Comparison of ENCODE assay signal across 11 cellular contexts in the genomic region with DNA sequence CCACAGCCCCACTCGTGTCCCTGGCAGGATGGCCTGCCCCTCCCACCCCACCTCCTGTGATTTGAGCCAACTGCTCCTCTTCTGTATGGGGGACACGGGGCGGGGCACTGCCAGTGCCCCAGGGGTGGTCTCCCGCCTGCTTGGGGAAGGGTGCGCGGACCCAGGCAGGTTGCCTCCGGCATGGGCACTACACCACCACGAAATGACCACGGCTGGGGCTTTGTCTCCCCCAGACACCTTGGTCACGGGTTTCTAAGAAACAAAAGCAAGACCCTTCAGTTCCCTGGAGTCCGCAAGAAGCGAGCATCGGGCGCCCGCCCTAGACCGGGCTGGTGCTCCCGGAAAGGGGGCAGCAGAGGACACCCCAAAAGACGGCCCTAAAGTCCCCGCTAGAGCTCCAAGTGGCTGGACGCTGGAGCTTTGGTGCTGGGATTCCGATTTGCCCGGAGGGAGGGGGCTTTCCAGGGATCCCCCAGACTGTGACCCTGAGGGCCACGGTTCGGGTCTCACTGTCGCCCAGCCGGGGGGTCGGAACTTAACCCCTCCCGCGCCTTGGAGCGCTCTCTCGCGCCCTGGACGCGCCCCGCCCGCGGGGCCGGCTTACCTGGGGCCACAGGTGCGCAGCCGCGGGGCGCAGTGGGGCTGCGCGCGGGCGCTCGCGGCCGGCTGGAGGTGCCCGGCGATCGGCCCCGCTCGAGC.
DNase-seq lines count a peak whose midpoint lies in the region; ATAC-seq and TF ChIP-seq lines count a peak whose summit lies in the region.
"Had no signal": no experiment of that assay in that cellular context is flagged by ENCODE, and none has a peak within 500 bp of the region (broad histone marks: within the 10 kb centered on the region; RNA-seq: fewer than 3 reads in every experiment).

No MANE protein-coding gene starts in this region.

- H3K27me3 ChIP-seq in RWPE2 (ENCODE audit: insufficient read depth, poor library complexity, severe bottlenecking) (peaks cover 6% of the 10 kb centered on the region), heart left ventricle (peaks cover 8 to 53% (median 28%) of the 10 kb centered on the region in 9 donors), parathyroid adenoma (ENCODE audit: control insufficient read depth, insufficient read depth, low read length) (no peaks in the 10 kb centered on the region)

- WGBS in heart left ventricle, 4 donors: 0 to 5% (median 3%) methylated on average over 1 to 54 of the region's 54 CpGs

- peak overlapping the region; percentile 88 for H2AFZ ChIP-seq in parathyroid adenoma

- H3K4me1 ChIP-seq in RWPE2 (ENCODE audit: insufficient read depth, poor library complexity, severe bottlenecking): peaks cover 10% of the 10 kb centered on the region
- H3K4me1 ChIP-seq in heart left ventricle: peaks cover 0 to 28% (median 8%) of the 10 kb centered on the region in 12 donors
- H3K4me1 ChIP-seq in parathyroid adenoma: peaks cover 4% of the 10 kb centered on the region

- H3K36me3 Mint-ChIP-seq in CD14-positive monocyte: no peaks in the 10 kb centered on the region

- intact Hi-C loops in heart left ventricle (cut with DNase I): no loop called here
- intact Hi-C loops in CD14-positive monocyte (cut with micrococcal nuclease): no loop called here

- H3K4me2 ChIP-seq in parathyroid adenoma (ENCODE audit: low read length): peak overlapping the region; percentile 82
- H3K4me2 ChIP-seq: KMS-11 had no signal

- ATAC-seq in RWPE2 (ENCODE audit: low read depth): peak; percentile 57
- ATAC-seq in heart left ventricle: peak in 2 of 4 donors; percentile 8 to 30
- ATAC-seq in GM19324 (IDR thresholded peaks at IDR 0.05; ENCODE audit: low FRiP score, unreplicated experiment): no peak
- no peak for ATAC-seq in HG03378 (IDR thresholded peaks at IDR 0.05; ENCODE audit: unreplicated experiment)
- no peak for ATAC-seq in GM21367 (IDR thresholded peaks at IDR 0.05; ENCODE audit: unreplicated experiment)

- H3K36me3 ChIP-seq in RWPE2 (ENCODE audit: low read depth) (no peaks in the 10 kb centered on the region), heart left ventricle (no peaks in the 10 kb centered on the region), parathyroid adenoma (ENCODE audit: control insufficient read depth, insufficient read depth, low read length) (no peaks in the 10 kb centered on the region)

- H3K9me3 Mint-ChIP-seq in CD14-positive monocyte: peaks cover 0 to 12% (median 0%) of the 10 kb centered on the region in 7 donors

- DNase-seq in AG10803 (ENCODE audit: low read depth): no peak
- DNase-seq in RWPE2 (ENCODE audit: low spot score): no peak
- DNase-seq in heart left ventricle: no peak
- no peak for DNase-seq in CD14-positive monocyte (ENCODE audit: low spot score)
- DNase-seq: activated gamma-delta T cell had no signal

- H3K4me1 Mint-ChIP-seq in CD14-positive monocyte: no peaks in the 10 kb centered on the region

- no peak overlapping the region for H3K9ac ChIP-seq in parathyroid adenoma
- H3K9ac ChIP-seq: KMS-11 had no signal

- H3K27ac ChIP-seq in RWPE2 (ENCODE audit: poor library complexity, severe bottlenecking) (no peak overlapping the region), heart left ventricle (no peak overlapping the region), parathyroid adenoma (no peak overlapping the region)
- H3K27ac ChIP-seq: KMS-11, RWPE1 had no signal

- no peak overlapping the region for H3K27ac Mint-ChIP-seq in CD14-positive monocyte

- H3K4me3 Mint-ChIP-seq in CD14-positive monocyte: peak overlapping the region in 1 of 2 donors; percentile 71

- no peak for TF ChIP-seq POLR2A in heart left ventricle (IDR thresholded peaks at IDR 0.05)

- H3K4me3 ChIP-seq in AG10803 (ENCODE audit: low read length) (peak overlapping the region; percentile 56), RWPE2 (ENCODE audit: severe bottlenecking) (peak overlapping the region; percentile 68), heart left ventricle (peak overlapping the region; percentile 25 to 59 (median 42)), parathyroid adenoma (ENCODE audit: low read depth, low read length) (peak overlapping the region; percentile 58)

- H3K9me3 ChIP-seq in RWPE2 (ENCODE audit: severe bottlenecking) (no peaks in the 10 kb centered on the region), heart left ventricle (no peaks in the 10 kb centered on the region), parathyroid adenoma (ENCODE audit: control insufficient read depth, low read length) (no peaks in the 10 kb centered on the region)

- TF ChIP-seq CTCF in AG10803 (conservative IDR thresholded peaks at IDR 0.05; ENCODE audit: low read length) (0 out of 2 replicates have a peak, but pooled peaks have one; percentile 19), RWPE2 (IDR thresholded peaks at IDR 0.05; ENCODE audit: poor library complexity, severe bottlenecking) (no peak), heart left ventricle (IDR thresholded peaks at IDR 0.05) (no peak), parathyroid adenoma (IDR thresholded peaks at IDR 0.05) (no peak), CD14-positive monocyte (IDR thresholded peaks at IDR 0.05) (no peak)

- peaks cover 31 to 57% (median 43%) of the 10 kb centered on the region in 3 donors for H3K27me3 Mint-ChIP-seq in CD14-positive monocyte (ENCODE audit: low read depth in 3 of 3)

- H3K79me2 ChIP-seq in parathyroid adenoma: no peaks in the 10 kb centered on the region
